ENCODE assay signal across 8 cellular contexts in the genomic region with DNA sequence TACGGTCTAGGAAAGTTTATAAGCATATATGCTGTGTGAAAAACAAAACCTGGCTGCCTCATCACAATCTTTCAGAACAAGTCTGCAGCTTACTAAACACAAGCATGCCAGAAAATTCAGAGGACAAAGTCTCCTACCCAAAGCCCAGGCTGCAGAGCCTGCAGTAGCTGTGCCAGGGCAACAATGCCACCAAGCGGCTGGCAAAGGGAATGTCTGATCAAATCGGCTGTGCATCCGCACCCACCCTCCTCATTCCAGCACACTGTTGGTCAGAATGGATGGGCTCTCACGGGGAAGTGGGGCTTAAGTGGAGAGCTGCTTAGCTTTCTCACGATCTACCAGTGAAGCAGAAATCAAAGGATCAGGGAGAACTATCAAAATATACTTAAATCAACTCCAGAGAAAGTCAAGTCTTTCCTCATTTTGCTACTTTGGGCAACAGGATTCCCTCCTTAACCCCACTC.
A peak's percentile ranks its signal among the peaks of the same experiment; 100 is the strongest.
DNase-seq lines count a peak whose midpoint lies in the region; ATAC-seq and TF ChIP-seq lines count a peak whose summit lies in the region.

No MANE protein-coding gene starts in this region.

- peak in 1 of 3 donors; percentile 86 for TF ChIP-seq CTCF in lower leg skin (IDR thresholded peaks at IDR 0.05)

- peaks cover 56% of the 10 kb centered on the region for H3K4me1 Mint-ChIP-seq in activated CD4-positive, alpha-beta T cell treated with anti-CD3 and anti-CD28 coated beads, Interleukin-2, amount 10 ng/mL, durations not matched to agents 24 days and 14 days

- peak overlapping the region; percentile 78 for H3K4me3 Mint-ChIP-seq in activated CD4-positive, alpha-beta T cell treated with anti-CD3 and anti-CD28 coated beads, Interleukin-2, amount 10 ng/mL, durations not matched to agents 24 days and 14 days

- DNase-seq in DMS153 (lab: John Stamatoyannopoulos, UW): peak; percentile 29
- peak; percentile 87 to 93 for DNase-seq in NCI-H524 (lab: John Stamatoyannopoulos, UW)
- DNase-seq in activated CD4-positive, alpha-beta T cell treated with anti-CD3 and anti-CD28 coated beads, Interleukin-2, amount 10 ng/mL, durations not matched to agents 24 days and 14 days: peak; percentile 85
- peak; percentile 85 for DNase-seq in dermis blood vessel endothelial cell
- DNase-seq in lower leg skin (ENCODE audit: low spot score in 2 of 2): peak; percentile 50 to 92
- DNase-seq in stimulated activated CD4-positive, alpha-beta T cell treated with anti-CD3 and anti-CD28 coated beads, TNF-alpha, amount 100 ng/mL, for 48 hours (ENCODE audit: low read depth in 3 of 3): peak in 2 of 3 donors; percentile 41 to 56

- no peak overlapping the region for H3K4me3 ChIP-seq in lower leg skin (ENCODE audit: low read depth, poor library complexity, severe bottlenecking)

- H3K27me3 Mint-ChIP-seq in activated CD4-positive, alpha-beta T cell treated with anti-CD3 and anti-CD28 coated beads, Interleukin-2, amount 10 ng/mL, durations not matched to agents 24 days and 14 days: no peaks in the 10 kb centered on the region

- ATAC-seq in HG02885 (IDR thresholded peaks at IDR 0.05; ENCODE audit: poor library complexity, unreplicated experiment): peak; percentile 38
- no peak for ATAC-seq in HG03565 (IDR thresholded peaks at IDR 0.05; ENCODE audit: unreplicated experiment)

- peak overlapping the region; percentile 93 for H3K27ac Mint-ChIP-seq in activated CD4-positive, alpha-beta T cell treated with anti-CD3 and anti-CD28 coated beads, Interleukin-2, amount 10 ng/mL, durations not matched to agents 24 days and 14 days

- intact Hi-C loops in activated CD4-positive, alpha-beta T cell treated with anti-CD3 and anti-CD28 coated beads, Interleukin-2, amount 10 ng/mL, durations not matched to agents 24 days and 14 days (cut with micrococcal nuclease): loop anchor here (1.0 to 2.0 kb wide), 3 partner anchors 28 to 211 kb away; no protein-coding TSS in a partner anchor
- intact Hi-C loops in lower leg skin (cut with DNase I; ENCODE audit: low total_unique reads): loop anchor here (10.0 kb wide), 1 partner anchor 214 kb away; no protein-coding TSS in a partner anchor

- 13 to 17% methylated on average over 6 of the region's 6 CpGs for WGBS in lower leg skin, 2 donors

- TF ChIP-seq POLR2A in lower leg skin (IDR thresholded peaks at IDR 0.05): no peak

- no peaks in the 10 kb centered on the region for H3K9me3 Mint-ChIP-seq in activated CD4-positive, alpha-beta T cell treated with anti-CD3 and anti-CD28 coated beads, Interleukin-2, amount 10 ng/mL, durations not matched to agents 24 days and 14 days

- peaks cover 40% of the 10 kb centered on the region for H3K36me3 Mint-ChIP-seq in activated CD4-positive, alpha-beta T cell treated with anti-CD3 and anti-CD28 coated beads, Interleukin-2, amount 10 ng/mL, durations not matched to agents 24 days and 14 days (ENCODE audit: low read depth)

Comparison
In these comparisons a context has a peak if more than half of its experiments do, and no peak if none do; other contexts are left out.
1. DNase-seq: peak in every context shown above with its lines; median percentile 90 in NCI-H524; 85 in activated CD4-positive, alpha-beta T cell treated with anti-CD3 and anti-CD28 coated beads, Interleukin-2, amount 10 ng/mL, durations not matched to agents 24 days and 14 days; 85 in dermis blood vessel endothelial cell; 71 in lower leg skin; 48 in stimulated activated CD4-positive, alpha-beta T cell treated with anti-CD3 and anti-CD28 coated beads, TNF-alpha, amount 100 ng/mL, for 48 hours; 29 in DMS153.